8 cellular contexts compared by ENCODE assay signal in the genomic region with DNA sequence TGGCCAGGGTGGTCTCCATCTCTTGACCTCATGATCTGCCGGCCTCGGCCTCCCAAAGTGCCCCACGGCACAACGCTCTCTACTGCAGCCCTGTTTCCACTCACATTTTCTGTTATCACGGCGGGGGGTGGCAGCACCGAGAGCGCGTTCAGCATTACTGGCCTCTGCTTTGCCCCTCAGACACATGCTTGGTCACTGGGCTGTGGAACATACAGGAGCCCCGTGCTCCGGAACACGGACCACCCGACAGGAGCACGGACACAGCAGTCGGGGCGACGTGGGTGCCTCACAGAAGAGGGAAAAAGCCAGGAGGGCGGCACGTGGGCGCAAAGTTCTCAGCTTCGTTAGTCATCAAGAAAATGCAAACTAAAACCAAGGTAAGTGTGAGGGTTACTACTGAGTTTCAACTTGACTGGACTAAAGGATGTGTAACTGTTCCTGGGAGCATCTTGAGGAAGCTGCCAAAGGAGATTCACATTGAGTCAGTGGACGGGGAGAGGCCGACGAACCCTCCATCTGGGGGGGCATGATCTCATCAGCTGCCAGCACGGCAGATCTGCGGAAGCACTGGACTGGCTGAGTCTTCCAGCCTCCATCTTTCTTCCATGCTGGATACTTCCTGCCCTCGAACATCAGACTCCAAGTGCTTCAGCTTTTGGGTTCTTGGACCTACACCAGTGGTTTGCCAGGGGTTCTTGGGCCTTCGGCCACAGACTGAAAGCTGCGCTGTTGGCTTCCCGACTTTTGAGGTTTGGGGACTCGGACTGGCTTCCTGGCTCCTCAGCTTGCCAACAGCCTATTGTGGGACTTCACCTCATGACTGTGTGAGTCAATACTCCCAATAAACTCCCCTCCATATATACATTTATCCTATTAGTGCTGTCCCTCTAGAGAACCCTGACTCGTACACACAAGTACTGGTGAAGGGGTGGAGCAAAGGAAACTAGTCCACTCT.
DNase-seq lines count a peak whose midpoint lies in the region; ATAC-seq, FAIRE-seq and TF ChIP-seq lines count a peak whose summit lies in the region.

No MANE protein-coding gene starts in this region.

- H3K27ac ChIP-seq in CD4-positive, CD25-positive, alpha-beta regulatory T cell (ENCODE audit: insufficient read depth, low read length, poor library complexity, severe bottlenecking), result peak overlapping the region; percentile 44
- no peak overlapping the region for H3K27ac ChIP-seq in substantia nigra (ENCODE audit: low read depth, low read length, poor library complexity, severe bottlenecking)

- no peak for FAIRE-seq in H54 (lab: Jason Lieb, UNC)

- peak overlapping the region; percentile 67 to 85 (median 80) for H3K4me3 Mint-ChIP-seq in CD4-positive, CD25-positive, alpha-beta regulatory T cell

- TF ChIP-seq POLR2A in H54 (IDR thresholded peaks at IDR 0.05; ENCODE audit: low read depth, low read length), result no peak

- no peaks in the 10 kb centered on the region for H3K27me3 ChIP-seq in CD4-positive, CD25-positive, alpha-beta regulatory T cell (ENCODE audit: control insufficient read depth, insufficient read depth, low read length)
- no peaks in the 10 kb centered on the region for H3K27me3 ChIP-seq in H7 (ENCODE audit: control insufficient read depth, insufficient read depth, low read length)

- no peaks in the 10 kb centered on the region for H3K9me3 ChIP-seq in CD4-positive, CD25-positive, alpha-beta regulatory T cell (ENCODE audit: control insufficient read depth in 2 of 2, low read length in 2 of 2)

- H3K9me3 Mint-ChIP-seq in CD4-positive, CD25-positive, alpha-beta regulatory T cell, result peaks cover 0 to 1% (median 0%) of the 10 kb centered on the region in 7 donors

- peaks cover 7% of the 10 kb centered on the region for H3K36me3 Mint-ChIP-seq in CD4-positive, CD25-positive, alpha-beta regulatory T cell

- H3K4me1 Mint-ChIP-seq in CD4-positive, CD25-positive, alpha-beta regulatory T cell, result peaks cover 17 to 92% (median 59%) of the 10 kb centered on the region in 4 donors

- H3K36me3 ChIP-seq in CD4-positive, CD25-positive, alpha-beta regulatory T cell (ENCODE audit: control insufficient read depth, insufficient read depth, low read length), result peaks cover 2% of the 10 kb centered on the region
- H3K36me3 ChIP-seq in H7 (replicated peaks; ENCODE audit: control insufficient read depth, insufficient read depth, low read length), result no peaks in the 10 kb centered on the region; the same call in 1 of the 2 replicates

- intact Hi-C loops in left cardiac atrium (cut with DNase I), result no loop called here

- H3K4me1 ChIP-seq in CD4-positive, CD25-positive, alpha-beta regulatory T cell (ENCODE audit: control insufficient read depth, insufficient read depth, low read length, poor library complexity, severe bottlenecking), result peaks cover 90% of the 10 kb centered on the region

- ATAC-seq in CD4-positive, CD25-positive, alpha-beta regulatory T cell (ENCODE audit: low read depth in 2 of 2), result no peak
- ATAC-seq in left cardiac atrium (no peak), GM19467 (IDR thresholded peaks at IDR 0.05; ENCODE audit: unreplicated experiment) (no peak)

- no peaks in the 10 kb centered on the region for H3K27me3 Mint-ChIP-seq in CD4-positive, CD25-positive, alpha-beta regulatory T cell

- H3K27ac Mint-ChIP-seq in CD4-positive, CD25-positive, alpha-beta regulatory T cell, result peak overlapping the region; percentile 80 to 90 (median 88)

- peak overlapping the region; percentile 51 for H3K4me3 ChIP-seq in CD4-positive, CD25-positive, alpha-beta regulatory T cell (ENCODE audit: low read depth, low read length)
- no peak overlapping the region for H3K4me3 ChIP-seq in H7 (ENCODE audit: insufficient read depth, low read depth, low read length)

- peak in 1 of 3 donors; percentile 56 for DNase-seq in CD4-positive, CD25-positive, alpha-beta regulatory T cell
- DNase-seq in H54 (ENCODE audit: insufficient read length, low spot score) (peak; percentile 68), left cardiac atrium (peak; percentile 16), H7 (no peak), substantia nigra (lab: John Stamatoyannopoulos, UW) (no peak)
- DNase-seq in activated CD4-positive, alpha-beta T cell treated with anti-CD3 and anti-CD28 coated beads, Interleukin-2, amount 50 U/mL, for 4 hours, result peak; percentile 44 to 46
- DNase-seq in stimulated activated CD8-positive, alpha-beta memory T cell treated with anti-CD3 and anti-CD28 coated beads, Interleukin-7, amount 100 ng/mL, for 24 hours (ENCODE audit: low read depth), result peak; percentile 39

Comparison
In these comparisons a context has a peak if more than half of its experiments do, and no peak if none do; other contexts are left out.
1. DNase-seq: peak in H54 (single experiment), activated CD4-positive, alpha-beta T cell treated with anti-CD3 and anti-CD28 coated beads, Interleukin-2, amount 50 U/mL, for 4 hours (2 of 2), left cardiac atrium (single experiment) and stimulated activated CD8-positive, alpha-beta memory T cell treated with anti-CD3 and anti-CD28 coated beads, Interleukin-7, amount 100 ng/mL, for 24 hours (single experiment); none in H7 (single experiment) and substantia nigra (0 of 49).